9 cellular contexts compared by ENCODE assay signal in the genomic region with DNA sequence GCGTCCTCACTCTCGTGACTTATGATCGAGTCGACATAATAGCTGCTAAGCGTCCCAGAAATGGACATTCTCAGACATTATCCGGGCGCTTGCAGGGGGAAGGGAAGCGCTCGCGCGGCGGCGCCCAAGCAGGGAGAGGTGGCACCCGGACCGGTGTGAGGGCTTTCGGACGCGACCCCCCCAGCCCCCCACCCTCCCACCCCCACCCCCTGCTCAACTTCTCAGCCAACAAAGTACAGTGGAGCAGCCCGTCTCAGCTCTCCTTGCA. TPM values are rescaled to one million over a fixed set of nuclear protein-coding genes. Genes with fewer than 3 reads are reported as not detected.
DNase-seq lines count a peak whose midpoint lies in the region; ATAC-seq and TF ChIP-seq lines count a peak whose summit lies in the region.
"Had no signal": no experiment of that assay in that cellular context is flagged by ENCODE, and none has a peak within 500 bp of the region (broad histone marks: within the 10 kb centered on the region; RNA-seq: fewer than 3 reads in every experiment).

A gene (minus strand): TSS at position 157 of the 268 bp plus-strand sequence. CDS start 89 bp downstream, at position 68.

- no peak within 1 kb of the TSS for H3K27ac ChIP-seq in CD4-positive, alpha-beta memory T cell (ENCODE audit: low read depth, low read length)

- CTCF ChIA-PET in CD4-positive, alpha-beta memory T cell (lab: Charles Lee; ENCODE audit: partially characterized antibody) = interaction anchor here (1.8 to 5.0 kb wide), 2 partner anchors 10 to 12 kb away, joined by 6 to 31 read pairs; no protein-coding TSS in a partner anchor

- no peak for DNase-seq in CD4-positive, alpha-beta memory T cell
- DNase-seq in NB4 (ENCODE audit: low read depth) = no peak
- no peak for DNase-seq in effector memory CD8-positive, alpha-beta T cell
- no peak for DNase-seq in osteocyte (ENCODE audit: extremely low spot score, unreplicated experiment)
- DNase-seq in sciatic nerve (ENCODE audit: low spot score) = no peak
- DNase-seq in dedifferentiated amniotic fluid mesenchymal stem cell (ENCODE audit: extremely low spot score) = no peak
- DNase-seq in activated CD4-positive, alpha-beta T cell treated with anti-CD3 and anti-CD28 coated beads, Interleukin-2, amount 50 U/mL, for 4 hours = no peak

- no peak for TF ChIP-seq POLR2A in NB4 (IDR thresholded peaks at IDR 0.05; ENCODE audit: extremely low read depth, insufficient read length)

- H3K27ac Mint-ChIP-seq in CD4-positive, alpha-beta memory T cell = peak within 1 kb of the TSS in 4 of 7 donors; percentile 18 to 68 (median 56)
- peak within 1 kb of the TSS; percentile 57 to 81 for H3K27ac Mint-ChIP-seq in effector memory CD8-positive, alpha-beta T cell
- H3K27ac Mint-ChIP-seq in osteocyte (ENCODE audit: unreplicated experiment) = no peak within 1 kb of the TSS

- peak within 1 kb of the TSS in 1 of 2 donors; percentile 44 for H3K4me3 ChIP-seq in CD4-positive, alpha-beta memory T cell (ENCODE audit: low read length in 2 of 2)
- peak within 1 kb of the TSS; percentile 46 for H3K4me3 ChIP-seq in NB4 (ENCODE audit: low read depth, low read length)

- H3K9me3 ChIP-seq in CD4-positive, alpha-beta memory T cell (ENCODE audit: control insufficient read depth in 1 of 2, low read length in 2 of 2) = no peaks in the 10 kb centered on the region

- no peaks in the 10 kb centered on the region for H3K36me3 Mint-ChIP-seq in CD4-positive, alpha-beta memory T cell
- peaks cover 5% of the 10 kb centered on the region for H3K36me3 Mint-ChIP-seq in effector memory CD8-positive, alpha-beta T cell (ENCODE audit: insufficient read depth)
- H3K36me3 Mint-ChIP-seq in osteocyte (ENCODE audit: unreplicated experiment) = peaks cover 2% of the 10 kb centered on the region

- peaks cover 69 to 80% of the 10 kb centered on the region in 2 donors for H3K27me3 Mint-ChIP-seq in CD4-positive, alpha-beta memory T cell
- peaks cover 91 to 99% of the 10 kb centered on the region in 2 donors for H3K27me3 Mint-ChIP-seq in effector memory CD8-positive, alpha-beta T cell
- H3K27me3 Mint-ChIP-seq in osteocyte (ENCODE audit: unreplicated experiment) = peaks cover 84% of the 10 kb centered on the region

- no peaks in the 10 kb centered on the region for H3K36me3 ChIP-seq in CD4-positive, alpha-beta memory T cell (ENCODE audit: insufficient read depth, low read length)

- peaks cover 66% of the 10 kb centered on the region for H3K27me3 ChIP-seq in CD4-positive, alpha-beta memory T cell (ENCODE audit: insufficient read depth, low read length)

- peaks cover 28% of the 10 kb centered on the region for H3K4me1 ChIP-seq in CD4-positive, alpha-beta memory T cell (ENCODE audit: insufficient read depth, low read length)

- POLR2A ChIA-PET in CD4-positive, alpha-beta memory T cell (lab: Charles Lee; ENCODE audit: partially characterized antibody) = interaction anchor here (0.7 to 1.4 kb wide), 2 partner anchors 12 to 33 kb away, joined by 3 to 5 read pairs; a partner anchor contains a TSS

- H3K4me3 Mint-ChIP-seq in CD4-positive, alpha-beta memory T cell = peak within 1 kb of the TSS; percentile 79 to 89 (median 84)
- peak within 1 kb of the TSS; percentile 78 to 88 for H3K4me3 Mint-ChIP-seq in effector memory CD8-positive, alpha-beta T cell
- H3K4me3 Mint-ChIP-seq in osteocyte (ENCODE audit: unreplicated experiment) = peak within 1 kb of the TSS; percentile 62

- ATAC-seq in effector memory CD8-positive, alpha-beta T cell (replicated peaks) = no peak
- no peak for ATAC-seq in sciatic nerve
- ATAC-seq in GM18502 (IDR thresholded peaks at IDR 0.05; ENCODE audit: poor library complexity, unreplicated experiment) = no peak

- peaks cover 0 to 1% (median 0%) of the 10 kb centered on the region in 8 donors for H3K9me3 Mint-ChIP-seq in CD4-positive, alpha-beta memory T cell
- H3K9me3 Mint-ChIP-seq in effector memory CD8-positive, alpha-beta T cell = no peaks in the 10 kb centered on the region
- no peaks in the 10 kb centered on the region for H3K9me3 Mint-ChIP-seq in osteocyte (ENCODE audit: unreplicated experiment)

- H3K4me1 Mint-ChIP-seq in CD4-positive, alpha-beta memory T cell = peaks cover 8 to 35% (median 8%) of the 10 kb centered on the region in 4 donors
- H3K4me1 Mint-ChIP-seq in effector memory CD8-positive, alpha-beta T cell (ENCODE audit: low read depth in 2 of 2) = peaks cover 10 to 16% of the 10 kb centered on the region in 2 donors
- H3K4me1 Mint-ChIP-seq in osteocyte (ENCODE audit: unreplicated experiment) = peaks cover 5% of the 10 kb centered on the region

- intact Hi-C loops in CD4-positive, alpha-beta memory T cell (cut with micrococcal nuclease) = no loop called here
- intact Hi-C loops in sciatic nerve (cut with DNase I) = no loop called here

- no peak for TF ChIP-seq CTCF in NB4 (IDR thresholded peaks at IDR 0.05; ENCODE audit: low read depth, low read length)
- no peak for TF ChIP-seq CTCF in osteocyte (IDR thresholded peaks at IDR 0.05)

RNA-seq across cellular contexts. Expression of the gene that starts here (rescaled TPM):
- not detected for total RNA-seq in CD4-positive, alpha-beta memory T cell
- polyA plus RNA-seq in CD4-positive, alpha-beta memory T cell = not detected
- not detected in 2 replicates for total RNA-seq in osteocyte
- 0.18 TPM for total RNA-seq in sciatic nerve
- total RNA-seq: liver had no signal
- polyA plus RNA-seq: liver had no signal
